In genomic region chr2:188181439-188181838, GRCh38 we compare ENCODE assay signal across 16 cellular contexts.
DNase-seq lines count a peak whose midpoint lies in the region; ATAC-seq, FAIRE-seq and TF ChIP-seq lines count a peak whose summit lies in the region.
"Had no signal": no experiment of that assay in that cellular context is flagged by ENCODE, and none has a peak within 500 bp of the region (broad histone marks: within the 10 kb centered on the region; RNA-seq: fewer than 3 reads in every experiment).

No MANE protein-coding gene starts in this region.

- TF ChIP-seq RAD21 in HepG2 (CRISPR knock-in tag; IDR thresholded peaks at IDR 0.05) = no peak

- TF ChIP-seq CTCF in HepG2 (CRISPR knock-in tag; IDR thresholded peaks at IDR 0.05) = no peak
- TF ChIP-seq CTCF in right lobe of liver (IDR thresholded peaks at IDR 0.05) = no peak
- TF ChIP-seq CTCF in OCI-LY1 (IDR thresholded peaks at IDR 0.05; ENCODE audit: low read length) = no peak
- TF ChIP-seq CTCF in fibroblast of lung (conservative IDR thresholded peaks at IDR 0.05 in 1 of 2, IDR thresholded peaks at IDR 0.05 in 1 of 2; ENCODE audit: low read depth in 1 of 2, low read length in 2 of 2) = no peak

- H3K36me3 ChIP-seq in HepG2 (replicated peaks in 1 of 2; ENCODE audit: control insufficient read depth in 1 of 2, insufficient read depth in 2 of 2, low read length in 2 of 2) = no peaks in the 10 kb centered on the region
- no peaks in the 10 kb centered on the region for H3K36me3 ChIP-seq in right lobe of liver
- H3K36me3 ChIP-seq in OCI-LY1 (ENCODE audit: insufficient read depth, low read length) = no peaks in the 10 kb centered on the region
- no peaks in the 10 kb centered on the region for H3K36me3 ChIP-seq in fibroblast of lung (ENCODE audit: control insufficient read depth, insufficient read depth, low read length)

- ATAC-seq in HepG2 (no peak), right lobe of liver (no peak), GM21381 (IDR thresholded peaks at IDR 0.05; ENCODE audit: unreplicated experiment) (no peak), HG03159 (IDR thresholded peaks at IDR 0.05; ENCODE audit: unreplicated experiment) (no peak)
- ATAC-seq: activated CD4-positive, alpha-beta T cell treated with anti-CD3 and anti-CD28 coated beads for 36 hours; left lobe of liver; PC-3; psoas muscle had no signal

- TF ChIP-seq EP300 in HepG2 (IDR thresholded peaks at IDR 0.05; ENCODE audit: low read depth in 2 of 2, low read length in 2 of 2) (no peak), HepG2 (CRISPR knock-in tag; IDR thresholded peaks at IDR 0.05; ENCODE audit: borderline replicate concordance) (no peak)

- H4K20me1 ChIP-seq in HepG2 (ENCODE audit: insufficient read depth, low read length) = no peaks in the 10 kb centered on the region
- H4K20me1 ChIP-seq in OCI-LY1 (ENCODE audit: insufficient read depth, low read length) = no peaks in the 10 kb centered on the region
- H4K20me1 ChIP-seq in fibroblast of lung (ENCODE audit: control insufficient read depth, extremely low read depth, insufficient read depth, low read length) = no peaks in the 10 kb centered on the region

- H3K4me3 ChIP-seq in HepG2 (replicated peaks in 1 of 3; ENCODE audit: insufficient read depth in 1 of 3, low read depth in 2 of 3, low read length in 3 of 3) (no peak overlapping the region), right lobe of liver (no peak overlapping the region), OCI-LY1 (ENCODE audit: low read depth, low read length, poor library complexity, severe bottlenecking) (no peak overlapping the region), fibroblast of lung (replicated peaks in 1 of 4; ENCODE audit: control extremely low read depth in 1 of 4, insufficient read depth in 1 of 4, low read depth in 3 of 4, low read length in 4 of 4) (no peak overlapping the region)
- H3K4me3 ChIP-seq: psoas muscle had no signal

- H3K27me3 ChIP-seq in HepG2 (ENCODE audit: control insufficient read depth in 1 of 2, insufficient read depth in 2 of 2, low read length in 2 of 2) (no peaks in the 10 kb centered on the region), right lobe of liver (no peaks in the 10 kb centered on the region), OCI-LY1 (ENCODE audit: insufficient read depth, low read length) (no peaks in the 10 kb centered on the region), fibroblast of lung (ENCODE audit: control insufficient read depth, insufficient read depth, low read length) (no peaks in the 10 kb centered on the region)

- CTCF ChIA-PET in HepG2 (lab: Yijun Ruan, JAX; ENCODE audit: low intra/inter-chr PET ratio, low total read pairs) = no interaction called here

- no peaks in the 10 kb centered on the region for H3K4me1 ChIP-seq in HepG2 (ENCODE audit: insufficient read depth, low read length)
- no peaks in the 10 kb centered on the region for H3K4me1 ChIP-seq in right lobe of liver
- H3K4me1 ChIP-seq in OCI-LY1 (ENCODE audit: insufficient read depth, low read length, severe bottlenecking) = peaks cover 6% of the 10 kb centered on the region
- no peaks in the 10 kb centered on the region for H3K4me1 ChIP-seq in fibroblast of lung (ENCODE audit: control insufficient read depth, extremely low read depth, insufficient read depth, low read length)
- H3K4me1 ChIP-seq: psoas muscle had no signal

- H3K27ac ChIP-seq in HepG2 (ENCODE audit: extremely low read length, insufficient read depth, low read length) = no peak overlapping the region
- H3K27ac ChIP-seq in right lobe of liver = no peak overlapping the region
- no peak overlapping the region for H3K27ac ChIP-seq in OCI-LY1 (ENCODE audit: low read depth, low read length, poor library complexity, severe bottlenecking)
- H3K27ac ChIP-seq in fibroblast of lung (ENCODE audit: insufficient read depth, low read length) = no peak overlapping the region
- H3K27ac ChIP-seq: psoas muscle had no signal

- in situ Hi-C loops in HepG2 (cut with HindIII; ENCODE audit: extremely low pct_ligation_motif_present, low pct_unique_long_range_greater_than_20kb) = no loop called here

- H2AFZ ChIP-seq in HepG2 (ENCODE audit: low read length) (no peak overlapping the region), OCI-LY1 (ENCODE audit: low read length) (no peak overlapping the region), fibroblast of lung (ENCODE audit: low read length) (peak overlapping the region; percentile 63)

- H3F3A ChIP-seq in OCI-LY1 (ENCODE audit: insufficient read depth, low read length) = 0 out of 2 replicates have a peak, but pooled peaks cover 4% of the 10 kb centered on the region

- H3K9ac ChIP-seq in HepG2 (ENCODE audit: insufficient read depth, low read depth, low read length) (no peak overlapping the region), OCI-LY1 (ENCODE audit: low read length) (no peak overlapping the region), fibroblast of lung (ENCODE audit: insufficient read depth, low read length) (no peak overlapping the region)

- 2% methylated on average over 4 of the region's 4 CpGs for WGBS in HepG2 (ENCODE audit: low lambda C conversion rate)
- WGBS in right lobe of liver (ENCODE audit: insufficient coverage, low coverage, low lambda C conversion rate, missing lambda C conversion rate) = 34% methylated on average over 4 of the region's 4 CpGs

- FAIRE-seq in HepG2 (lab: Jason Lieb, UNC) = no peak
- no peak for FAIRE-seq in GM12891 (lab: Jason Lieb, UNC)

- H3K9me3 ChIP-seq in HepG2 (ENCODE audit: low read length) (no peaks in the 10 kb centered on the region), right lobe of liver (no peaks in the 10 kb centered on the region), OCI-LY1 (ENCODE audit: low read length) (no peaks in the 10 kb centered on the region), fibroblast of lung (ENCODE audit: control insufficient read depth, insufficient read depth, low read depth, low read length) (no peaks in the 10 kb centered on the region)
- H3K9me3 ChIP-seq: psoas muscle had no signal

- no peak for TF ChIP-seq POLR2A in HepG2 (IDR thresholded peaks at IDR 0.05; ENCODE audit: insufficient read depth in 1 of 2, low read depth in 2 of 2, low read length in 2 of 2)
- TF ChIP-seq POLR2A in right lobe of liver (IDR thresholded peaks at IDR 0.05) = no peak
- no peak for TF ChIP-seq POLR2A in GM12891 (IDR thresholded peaks at IDR 0.05; ENCODE audit: low read depth, low read length)

- no peaks in the 10 kb centered on the region for H3K79me2 ChIP-seq in HepG2 (ENCODE audit: insufficient read depth, low read length)
- no peaks in the 10 kb centered on the region for H3K79me2 ChIP-seq in OCI-LY1 (ENCODE audit: insufficient read depth, low read length)
- H3K79me2 ChIP-seq in fibroblast of lung (ENCODE audit: control insufficient read depth, insufficient read depth, low read length) = no peaks in the 10 kb centered on the region

- no TSS peak for BruUV-seq in HepG2 (replicated peaks; lab: Mats Ljungman, UMichigan)

- intact Hi-C loops in HepG2 (cut with micrococcal nuclease; ENCODE audit: unreplicated experiment) = no loop called here
- intact Hi-C loops in right lobe of liver (cut with DNase I) = no loop called here

- POLR2A ChIA-PET in HepG2 (lab: Yijun Ruan, JAX) = no interaction called here

- H3K4me2 ChIP-seq in HepG2 (ENCODE audit: low read depth, low read length) (no peak overlapping the region), OCI-LY1 (ENCODE audit: low read length) (peak overlapping the region; percentile 23; the same call in 1 of the 2 replicates), fibroblast of lung (ENCODE audit: extremely low read depth, insufficient read depth, low read length) (peak overlapping the region; percentile 20)

- H3K9me2 ChIP-seq in OCI-LY1 (ENCODE audit: low read depth, low read length) = no peaks in the 10 kb centered on the region

- DNase-seq in HepG2 (ENCODE audit: low spot score) (no peak), right lobe of liver (no peak), fibroblast of lung (ENCODE audit: low read depth in 2 of 2) (no peak), HuH-7 (ENCODE audit: low spot score) (no peak), GM12891 (ENCODE audit: insufficient read length, low spot score) (no peak)
- DNase-seq: activated CD4-positive, alpha-beta T cell treated with anti-CD3 and anti-CD28 coated beads for 36 hours; DMS79; NCI-H1092 treated with DMSO at 0.1 percent for 48 hours; NCI-H226; PC-3; psoas muscle; T-helper 1 cell had no signal

TF ChIP-seq in HepG2, 621 proteins besides CTCF, POLR2A, EP300 and RAD21:
- TF ChIP-seq MTF2 (CRISPR knock-in tag; IDR thresholded peaks at IDR 0.05; ENCODE audit: borderline replicate concordance) (no peak), MAFK (conservative IDR thresholded peaks at IDR 0.05 in 1 of 2, IDR thresholded peaks at IDR 0.05 in 1 of 2; ENCODE audit: low read length in 2 of 2) (peak; percentile 78 to 81), MAFF (IDR thresholded peaks at IDR 0.05; ENCODE audit: low read depth, low read length) (peak; percentile 71)

TF ChIP-seq in GM12891, 5 proteins besides CTCF, POLR2A, EP300 and RAD21:
- TF ChIP-seq SPI1 (IDR thresholded peaks at IDR 0.05; ENCODE audit: low read depth, low read length) = no peak
- no peak for TF ChIP-seq PAX5 (IDR thresholded peaks at IDR 0.05; ENCODE audit: insufficient read depth, low read length, severe bottlenecking)
- TF ChIP-seq TAF1 (IDR thresholded peaks at IDR 0.05; ENCODE audit: low read depth, low read length) = no peak
- no peak for TF ChIP-seq POLR2AphosphoS5 (IDR thresholded peaks at IDR 0.05; ENCODE audit: low read depth, low read length)
- no peak for TF ChIP-seq POU2F2 (IDR thresholded peaks at IDR 0.05; ENCODE audit: low read depth, low read length)
TF ChIP-seq in GM12891: peak in this region for 0.
